Comparison of ENCODE assay signal across 8 cellular contexts in the genomic region with DNA sequence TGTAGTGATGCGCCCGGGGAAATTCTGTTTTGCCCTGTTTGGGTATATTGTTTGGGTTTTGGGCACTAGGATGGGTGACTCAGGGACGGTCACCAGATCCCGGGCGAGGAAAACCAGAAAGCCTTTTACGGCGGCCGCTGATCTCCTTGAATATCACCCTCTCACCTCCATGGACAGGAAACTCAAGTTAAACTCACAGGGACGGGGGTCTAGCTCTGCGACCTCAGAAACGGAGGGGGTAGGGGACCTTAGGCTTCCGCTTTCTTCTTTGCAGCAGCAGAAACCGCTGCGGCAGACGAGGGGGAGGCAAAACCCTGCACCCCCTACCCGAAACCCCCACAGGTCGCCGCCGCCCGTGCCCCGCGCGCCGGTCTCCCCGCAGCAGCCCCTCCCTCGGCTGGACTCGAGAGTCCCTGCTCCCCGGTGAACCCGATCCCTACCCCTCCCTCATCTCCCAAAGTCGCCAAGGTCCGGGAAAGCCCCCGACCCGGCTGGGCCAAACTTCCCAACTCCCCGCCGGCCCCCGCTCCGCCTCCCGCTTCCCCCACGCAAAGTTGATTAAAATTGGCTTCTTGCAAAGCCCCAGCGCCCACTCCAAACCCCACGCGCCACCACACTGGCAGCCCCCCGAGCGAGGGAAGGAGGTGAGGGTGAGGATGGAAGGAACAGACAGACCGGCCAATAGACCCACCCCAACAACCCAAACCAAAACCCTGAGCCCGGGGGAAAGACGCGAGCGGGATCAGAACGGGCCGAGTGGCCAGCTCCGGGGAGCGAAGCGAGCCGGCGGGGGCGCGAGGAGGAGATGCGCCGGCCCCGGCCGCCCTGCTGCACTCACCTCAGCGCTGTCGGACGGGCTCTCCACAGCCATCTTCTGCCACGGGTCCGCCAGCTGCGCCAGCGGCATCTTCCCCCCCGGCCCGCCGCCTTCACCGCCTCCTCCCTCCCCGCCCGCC. TPM values are rescaled to one million over a fixed set of nuclear protein-coding genes. Genes with fewer than 3 reads are reported as not detected.
DNase-seq lines count a peak whose midpoint lies in the region; ATAC-seq, FAIRE-seq and TF ChIP-seq lines count a peak whose summit lies in the region.

No MANE protein-coding gene starts in this region.

- no peak overlapping the region for H2BK120ac ChIP-seq in IMR-90 (ENCODE audit: low read depth, low read length)

- H3K4me2 ChIP-seq in IMR-90 (ENCODE audit: low read depth, low read length) (peak overlapping the region; percentile 68), endothelial cell of umbilical vein (ENCODE audit: insufficient read depth, low read length) (peak overlapping the region; percentile 94)

- CTCF ChIA-PET in CD8-positive, alpha-beta memory T cell (lab: Charles Lee) = interaction anchor here (2.1 kb wide), 1 partner anchor 13 kb away, joined by 8 read pairs; no protein-coding TSS in a partner anchor
- CTCF ChIA-PET in IMR-90 (lab: Yijun Ruan, JAX) = interaction anchor here (0.6 kb wide), 1 partner anchor 173 kb away, joined by 4 read pairs; no protein-coding TSS in a partner anchor
- CTCF ChIA-PET in endothelial cell of umbilical vein (lab: Charles Lee) = no interaction called here

- H2BK5ac ChIP-seq in IMR-90 (ENCODE audit: low read depth, low read length, poor library complexity, severe bottlenecking) = peak overlapping the region; percentile 60

- no peak for FAIRE-seq in endothelial cell of umbilical vein (lab: Jason Lieb, UNC)

- H4K20me1 ChIP-seq in IMR-90 (ENCODE audit: insufficient read depth, low read length) = peaks cover 27% of the 10 kb centered on the region; the same call in 1 of the 2 replicates
- H4K20me1 ChIP-seq in endothelial cell of umbilical vein (replicated peaks; ENCODE audit: control insufficient read depth, extremely low read depth, insufficient read depth, low read length) = no peaks in the 10 kb centered on the region

- POLR2A ChIA-PET in CD8-positive, alpha-beta memory T cell (lab: Charles Lee) = interaction anchor here (0.7 to 1.5 kb wide), 3 partner anchors 137 to 173 kb away, joined by 3 to 5 read pairs (median 4); no protein-coding TSS in a partner anchor
- POLR2A ChIA-PET in IMR-90 (lab: Charles Lee; ENCODE audit: unreplicated experiment) = no interaction called here
- POLR2A ChIA-PET in endothelial cell of umbilical vein (lab: Charles Lee) = no interaction called here

- in situ Hi-C loops in IMR-90 (cut with MboI; ENCODE audit: low sequenced_read_pairs) = loop anchor here (25.0 kb wide), 1 partner anchor 1471 kb away; no protein-coding TSS in a partner anchor

- peak overlapping the region; percentile 93 to 99 (median 96) for H3K27ac Mint-ChIP-seq in CD8-positive, alpha-beta memory T cell
- H3K27ac Mint-ChIP-seq in type B pancreatic cell = peak overlapping the region; percentile 93

- peak; percentile 21 for TF ChIP-seq POLR2A in IMR-90 (IDR thresholded peaks at IDR 0.05; ENCODE audit: low read depth, low read length)
- no peak for TF ChIP-seq POLR2A in endothelial cell of umbilical vein (IDR thresholded peaks at IDR 0.05; ENCODE audit: low read depth, low read length)

- H4K91ac ChIP-seq in IMR-90 (ENCODE audit: insufficient read depth, low read depth, low read length) = peak overlapping the region; percentile 25; the same call in 1 of the 2 replicates

- peaks cover 23 to 39% (median 30%) of the 10 kb centered on the region in 3 donors for H3K4me1 Mint-ChIP-seq in CD8-positive, alpha-beta memory T cell
- H3K4me1 Mint-ChIP-seq in type B pancreatic cell (ENCODE audit: unreplicated experiment) = peaks cover 8% of the 10 kb centered on the region

- H3K4me3 Mint-ChIP-seq in CD8-positive, alpha-beta memory T cell = peak overlapping the region; percentile 94 to 99 (median 97)
- H3K4me3 Mint-ChIP-seq in type B pancreatic cell = peak overlapping the region; percentile 95

- peak; percentile 8 for ATAC-seq in GM21423 (IDR thresholded peaks at IDR 0.05; ENCODE audit: unreplicated experiment)
- peak; percentile 15 for ATAC-seq in IMR-90 (ENCODE audit: low read depth)

- intact Hi-C loops in IMR-90 (cut with micrococcal nuclease) (loop anchor here (1.0 to 5.0 kb wide), 3 partner anchors 95 to 256 kb away; no protein-coding TSS in a partner anchor), endothelial cell of umbilical vein (cut with micrococcal nuclease) (loop anchor here (1.0 to 5.0 kb wide), 4 partner anchors 48 to 251 kb away; a partner anchor contains a TSS)

- H3K27me3 Mint-ChIP-seq in CD8-positive, alpha-beta memory T cell = peaks cover 0 to 4% of the 10 kb centered on the region in 2 donors
- H3K27me3 Mint-ChIP-seq in type B pancreatic cell = no peaks in the 10 kb centered on the region

- H3K79me1 ChIP-seq in IMR-90 (ENCODE audit: low read depth in 1 of 2, low read length in 2 of 2) = peaks cover 0 to 2% of the 10 kb centered on the region in 2 experiments; a peak in 1 of 4 replicates

- H3K9me1 ChIP-seq in IMR-90 (ENCODE audit: insufficient read depth, low read length) (peaks cover 2% of the 10 kb centered on the region; the same call in 1 of the 2 replicates), endothelial cell of umbilical vein (replicated peaks; ENCODE audit: control insufficient read depth, extremely low read depth, insufficient read depth, low read length) (no peaks in the 10 kb centered on the region)

- H4K8ac ChIP-seq in IMR-90 (ENCODE audit: low read depth in 2 of 2, low read length in 2 of 2) = peak overlapping the region in 1 of 2 experiments; percentile 9; a peak in 2 of 4 replicates

- H2BK15ac ChIP-seq in IMR-90 (ENCODE audit: low read depth, low read length) = no peak overlapping the region

- peak overlapping the region; percentile 85 for H3K18ac ChIP-seq in IMR-90 (ENCODE audit: low read depth, low read length)

- H2BK20ac ChIP-seq in IMR-90 (ENCODE audit: low read depth, low read length) = no peak overlapping the region

- no peaks in the 10 kb centered on the region for H3K36me3 ChIP-seq in CD8-positive, alpha-beta memory T cell (ENCODE audit: insufficient read depth, low read length)
- no peaks in the 10 kb centered on the region for H3K36me3 ChIP-seq in IMR-90 (ENCODE audit: control insufficient read depth, insufficient read depth, low read length)
- H3K36me3 ChIP-seq in endothelial cell of umbilical vein (ENCODE audit: control insufficient read depth in 2 of 2, extremely low read depth in 1 of 2, insufficient read depth in 2 of 2, low read length in 2 of 2) = no peaks in the 10 kb centered on the region
- H3K36me3 ChIP-seq in mucosa of rectum (ENCODE audit: control insufficient read depth in 2 of 2, insufficient read depth in 2 of 2, low read length in 2 of 2) = no peaks in the 10 kb centered on the region

- no peak overlapping the region; the same call in 1 of the 2 replicates for H2AK5ac ChIP-seq in IMR-90 (ENCODE audit: low read depth, low read length)

- H3K79me2 ChIP-seq in endothelial cell of umbilical vein (ENCODE audit: control insufficient read depth, insufficient read depth, low read length) = peaks cover 40% of the 10 kb centered on the region

- peak overlapping the region; percentile 73 for H2AK9ac ChIP-seq in IMR-90 (replicated peaks; ENCODE audit: low read depth, low read length, poor library complexity)

- no peak for TF ChIP-seq RAD21 in IMR-90 (IDR thresholded peaks at IDR 0.05; ENCODE audit: low read length)

- WGBS in IMR-90 (ENCODE audit: extremely low coverage in 2 of 2, insufficient read length in 1 of 2), 2 experiments = 36% methylated on average over 15 of the region's 75 CpGs; no CpG with 5 or more reads in 1 of the 2 experiments

- dilution Hi-C loops in IMR-90 (cut with HindIII; ENCODE audit: low sequenced_read_pairs, unreplicated experiment) (no loop called here), endothelial cell of umbilical vein (cut with MboI; ENCODE audit: extremely low pct_ligation_motif_present, low sequenced_read_pairs) (no loop called here)

- H3K56ac ChIP-seq in IMR-90 (ENCODE audit: extremely low read depth, insufficient read depth, low read length) = peak overlapping the region; percentile 54

- DNase-seq in CD8-positive, alpha-beta memory T cell = peak; percentile 4 to 60 (median 16)
- peak; percentile 12 for DNase-seq in IMR-90
- peak; percentile 23 to 37 for DNase-seq in activated CD4-positive, alpha-beta T cell treated with anti-CD3 and anti-CD28 coated beads, Interleukin-2, amount 50 U/mL, for 48 hours
- peak; percentile 3 for DNase-seq in endothelial cell of umbilical vein (ENCODE audit: low read depth, low spot score)
- DNase-seq in type B pancreatic cell (ENCODE audit: extremely low spot score, unreplicated experiment) = no peak
- no peak for DNase-seq in NCI-H226

- peak overlapping the region; percentile 43; the same call in 1 of the 2 replicates for H3K14ac ChIP-seq in IMR-90 (replicated peaks; ENCODE audit: low read depth, low read length)

- H3K9me3 ChIP-seq in CD8-positive, alpha-beta memory T cell (ENCODE audit: low read length) = no peaks in the 10 kb centered on the region
- H3K9me3 ChIP-seq in IMR-90 (ENCODE audit: control insufficient read depth, insufficient read depth, low read length) (no peaks in the 10 kb centered on the region), endothelial cell of umbilical vein (replicated peaks; ENCODE audit: control insufficient read depth, insufficient read depth, low read length) (no peaks in the 10 kb centered on the region), mucosa of rectum (ENCODE audit: control insufficient read depth in 2 of 2, low read length in 2 of 2) (no peaks in the 10 kb centered on the region)

- H2AFZ ChIP-seq in IMR-90 (replicated peaks; ENCODE audit: low read length, poor library complexity) (peak overlapping the region; percentile 86), endothelial cell of umbilical vein (ENCODE audit: low read depth, low read length) (peak overlapping the region; percentile 63)

- H3K36me3 Mint-ChIP-seq in CD8-positive, alpha-beta memory T cell = peaks cover 0 to 18% (median 2%) of the 10 kb centered on the region in 3 donors
- H3K36me3 Mint-ChIP-seq in type B pancreatic cell = no peaks in the 10 kb centered on the region

- no peak for TF ChIP-seq CTCF in IMR-90 (conservative IDR thresholded peaks at IDR 0.05; ENCODE audit: low read depth, low read length)
- no peak for TF ChIP-seq CTCF in endothelial cell of umbilical vein (IDR thresholded peaks at IDR 0.05; ENCODE audit: extremely low read depth in 1 of 2, insufficient read depth in 1 of 2, low read depth in 1 of 2, low read length in 2 of 2)
- no peak for TF ChIP-seq CTCF in type B pancreatic cell (conservative IDR thresholded peaks at IDR 0.05)

- H3K4me1 ChIP-seq in CD8-positive, alpha-beta memory T cell (ENCODE audit: insufficient read depth, low read length) = peaks cover 23% of the 10 kb centered on the region
- H3K4me1 ChIP-seq in IMR-90 (ENCODE audit: control insufficient read depth, insufficient read depth, low read length) (no peaks in the 10 kb centered on the region), endothelial cell of umbilical vein (ENCODE audit: control insufficient read depth, extremely low read depth, insufficient read depth, low read length) (peaks cover 23% of the 10 kb centered on the region), mucosa of rectum (ENCODE audit: control insufficient read depth in 2 of 2, insufficient read depth in 2 of 2, low read length in 2 of 2) (peaks cover 3 to 6% of the 10 kb centered on the region in 2 donors)

- H3K9ac ChIP-seq in IMR-90 (ENCODE audit: low read depth, low read length) (peak overlapping the region; percentile 98), endothelial cell of umbilical vein (replicated peaks; ENCODE audit: extremely low read depth, insufficient read depth, low read length) (peak overlapping the region; percentile 76), mucosa of rectum (ENCODE audit: low read depth in 1 of 2, low read length in 2 of 2) (peak overlapping the region; percentile 59 to 63)

- H4K5ac ChIP-seq in IMR-90 (ENCODE audit: low read depth, low read length) = no peak overlapping the region

- peak overlapping the region; percentile 84 for H3K27ac ChIP-seq in CD8-positive, alpha-beta memory T cell (ENCODE audit: low read depth, low read length)
- H3K27ac ChIP-seq in IMR-90 (ENCODE audit: insufficient read depth, low read length) = peak overlapping the region; percentile 54
- H3K27ac ChIP-seq in endothelial cell of umbilical vein (ENCODE audit: insufficient read depth, low read depth, low read length) = peak overlapping the region; percentile 75
- peak overlapping the region; percentile 79 to 81 for H3K27ac ChIP-seq in mucosa of rectum (ENCODE audit: low read depth in 2 of 2, low read length in 2 of 2)

- no TSS peak for BruUV-seq in IMR-90 (replicated peaks; lab: Mats Ljungman, UMichigan)
- no TSS peak for BruUV-seq in endothelial cell of umbilical vein (replicated peaks; lab: Mats Ljungman, UMichigan)

- H3K4me3 ChIP-seq in CD8-positive, alpha-beta memory T cell (ENCODE audit: low read length) = peak overlapping the region; percentile 81
- H3K4me3 ChIP-seq in IMR-90 (ENCODE audit: insufficient read depth, low read depth, low read length) (peak overlapping the region; percentile 95), endothelial cell of umbilical vein (replicated peaks in 1 of 3; ENCODE audit: insufficient read depth in 1 of 3, low read depth in 1 of 3, low read length in 3 of 3) (peak overlapping the region; percentile 69 to 81 (median 73)), mucosa of rectum (ENCODE audit: low read length in 2 of 2) (peak overlapping the region; percentile 70 to 79)

- no peaks in the 10 kb centered on the region for H3K9me3 Mint-ChIP-seq in CD8-positive, alpha-beta memory T cell
- no peaks in the 10 kb centered on the region for H3K9me3 Mint-ChIP-seq in type B pancreatic cell

- H3K27me3 ChIP-seq in CD8-positive, alpha-beta memory T cell (ENCODE audit: insufficient read depth, low read length, poor library complexity, severe bottlenecking) = no peaks in the 10 kb centered on the region
- H3K27me3 ChIP-seq in IMR-90 (ENCODE audit: control insufficient read depth, insufficient read depth, low read length) = no peaks in the 10 kb centered on the region
- H3K27me3 ChIP-seq in endothelial cell of umbilical vein (ENCODE audit: control insufficient read depth in 2 of 2, insufficient read depth in 2 of 2, low read length in 2 of 2) = no peaks in the 10 kb centered on the region
- peaks cover 0 to 4% of the 10 kb centered on the region in 2 donors for H3K27me3 ChIP-seq in mucosa of rectum (ENCODE audit: control insufficient read depth in 2 of 2, insufficient read depth in 2 of 2, low read length in 2 of 2)

- H3K4ac ChIP-seq in IMR-90 (ENCODE audit: low read depth, low read length) = peak overlapping the region; percentile 75

- H3K23ac ChIP-seq in IMR-90 (ENCODE audit: low read depth, low read length) = peak overlapping the region; percentile 64

RNA-seq across cellular contexts. Expression of a gene that starts 0.7 kb away (rescaled TPM):
- total RNA-seq in CD8-positive, alpha-beta memory T cell = 10 to 100 TPM; 70.1 to 72.7 TPM
- 59.7 TPM for polyA plus RNA-seq in CD8-positive, alpha-beta memory T cell
- 43.9 and 51.1 TPM in 2 replicates for total RNA-seq in IMR-90 (2012; rRNA removed)
- 17.2 and 20.8 TPM in 2 replicates for polyA plus RNA-seq in IMR-90 (2012; rRNA removed)
- polyA plus RNA-seq in IMR-90 (2012; cell fraction: cytosol; rRNA removed) = 4.6 and 6.2 TPM in 2 replicates
- 2.7 and 16.8 TPM in 2 replicates for polyA plus RNA-seq in IMR-90 (2012; cell fraction: nucleus; rRNA removed; ENCODE audit: low replicate concordance)
- total RNA-seq in endothelial cell of umbilical vein = 61.6 and 63.6 TPM in 2 replicates
- polyA plus RNA-seq in endothelial cell of umbilical vein = 24.4 and 27.7 TPM in 2 replicates
- 31.2 and 35.5 TPM in 2 replicates for polyA plus RNA-seq in endothelial cell of umbilical vein (2011; cell fraction: cytosol; rRNA removed)
- 32.1 and 40.2 TPM in 2 replicates for polyA plus RNA-seq in endothelial cell of umbilical vein (2011; cell fraction: nucleus; rRNA removed)
- 57.6 and 68.6 TPM in 2 replicates for polyA plus RNA-seq in endothelial cell of umbilical vein (2012)
- polyA minus RNA-seq in endothelial cell of umbilical vein = 90.1 and 96.1 TPM in 2 replicates
- 51.0 TPM for polyA minus RNA-seq in endothelial cell of umbilical vein (2011; cell fraction: cytosol; rRNA and poly(A)+ RNA removed)
- polyA minus RNA-seq in endothelial cell of umbilical vein (2011; cell fraction: nucleus; rRNA and poly(A)+ RNA removed) = 30.3 and 38.4 TPM in 2 replicates
- 57.4 and 60.4 TPM in 2 replicates for total RNA-seq in type B pancreatic cell (ENCODE audit: low replicate concordance)

Comparison
In these comparisons a context has a peak if more than half of its experiments do, and no peak if none do; other contexts are left out.
1. DNase-seq: peak in CD8-positive, alpha-beta memory T cell (5 of 5), IMR-90 (single experiment), activated CD4-positive, alpha-beta T cell treated with anti-CD3 and anti-CD28 coated beads, Interleukin-2, amount 50 U/mL, for 48 hours (2 of 2) and endothelial cell of umbilical vein (single experiment); none in type B pancreatic cell (single experiment) and NCI-H226 (single experiment).
2. Peak in every context shown above with its lines, with median percentiles within 50 percentile points of each other: H3K27ac ChIP-seq, H3K4me3 ChIP-seq and H3K9ac ChIP-seq.